7 cellular contexts compared by ENCODE assay signal in genomic region chr12:50246873-50247612, GRCh38.
DNase-seq lines count a peak whose midpoint lies in the region; ATAC-seq lines count a peak whose summit lies in the region.

No MANE protein-coding gene starts in this region.

- H3K27me3 Mint-ChIP-seq in activated naive CD8-positive, alpha-beta T cell treated with anti-CD3 and anti-CD28 coated beads, Interleukin-2, amount 50 U/mL, for 24 hours = no peaks in the 10 kb centered on the region

- H3K36me3 Mint-ChIP-seq in activated naive CD8-positive, alpha-beta T cell treated with anti-CD3 and anti-CD28 coated beads, Interleukin-2, amount 50 U/mL, for 24 hours (ENCODE audit: low read depth) = peaks cover 2% of the 10 kb centered on the region

- peaks cover 57% of the 10 kb centered on the region for H3K4me1 Mint-ChIP-seq in activated naive CD8-positive, alpha-beta T cell treated with anti-CD3 and anti-CD28 coated beads, Interleukin-2, amount 50 U/mL, for 24 hours

- H3K4me3 Mint-ChIP-seq in activated naive CD8-positive, alpha-beta T cell treated with anti-CD3 and anti-CD28 coated beads, Interleukin-2, amount 50 U/mL, for 24 hours = peak overlapping the region; percentile 61

- peak overlapping the region; percentile 61 for H3K27ac Mint-ChIP-seq in activated naive CD8-positive, alpha-beta T cell treated with anti-CD3 and anti-CD28 coated beads, Interleukin-2, amount 50 U/mL, for 24 hours

- H3K9me3 Mint-ChIP-seq in activated naive CD8-positive, alpha-beta T cell treated with anti-CD3 and anti-CD28 coated beads, Interleukin-2, amount 50 U/mL, for 24 hours = no peaks in the 10 kb centered on the region

- DNase-seq in LoVo (ENCODE audit: low spot score) (peak; percentile 99), iPS-NIHi11 (ENCODE audit: low spot score) (peak; percentile 56), ecto neural progenitor cell (ENCODE audit: low spot score) (no peak)
- peak; percentile 34 for DNase-seq in activated naive CD8-positive, alpha-beta T cell treated with anti-CD3 and anti-CD28 coated beads, Interleukin-2, amount 50 U/mL, for 24 hours
- peak; percentile 11 for DNase-seq in stimulated activated CD8-positive, alpha-beta memory T cell treated with anti-CD3 and anti-CD28 coated beads, Interleukin-4, amount 100 ng/mL, for 24 hours (ENCODE audit: low read depth)
- no peak for DNase-seq in activated CD4-positive, CD25-positive, alpha-beta regulatory T cell (lab: John Stamatoyannopoulos, UW)

- peak; percentile 51 for ATAC-seq in GM19025 (IDR thresholded peaks at IDR 0.05; ENCODE audit: low read depth, unreplicated experiment)
- peak; percentile 87 for ATAC-seq in activated naive CD8-positive, alpha-beta T cell treated with anti-CD3 and anti-CD28 coated beads, Interleukin-2, amount 50 U/mL, for 24 hours

Comparison
In these comparisons a context has a peak if more than half of its experiments do, and no peak if none do; other contexts are left out.
1. DNase-seq: peak in LoVo (single experiment), activated naive CD8-positive, alpha-beta T cell treated with anti-CD3 and anti-CD28 coated beads, Interleukin-2, amount 50 U/mL, for 24 hours (single experiment), iPS-NIHi11 (single experiment) and stimulated activated CD8-positive, alpha-beta memory T cell treated with anti-CD3 and anti-CD28 coated beads, Interleukin-4, amount 100 ng/mL, for 24 hours (single experiment); none in ecto neural progenitor cell (single experiment) and activated CD4-positive, CD25-positive, alpha-beta regulatory T cell (0 of 4).